Comparison of ENCODE assay signal across 19 cellular contexts in the genomic region with DNA sequence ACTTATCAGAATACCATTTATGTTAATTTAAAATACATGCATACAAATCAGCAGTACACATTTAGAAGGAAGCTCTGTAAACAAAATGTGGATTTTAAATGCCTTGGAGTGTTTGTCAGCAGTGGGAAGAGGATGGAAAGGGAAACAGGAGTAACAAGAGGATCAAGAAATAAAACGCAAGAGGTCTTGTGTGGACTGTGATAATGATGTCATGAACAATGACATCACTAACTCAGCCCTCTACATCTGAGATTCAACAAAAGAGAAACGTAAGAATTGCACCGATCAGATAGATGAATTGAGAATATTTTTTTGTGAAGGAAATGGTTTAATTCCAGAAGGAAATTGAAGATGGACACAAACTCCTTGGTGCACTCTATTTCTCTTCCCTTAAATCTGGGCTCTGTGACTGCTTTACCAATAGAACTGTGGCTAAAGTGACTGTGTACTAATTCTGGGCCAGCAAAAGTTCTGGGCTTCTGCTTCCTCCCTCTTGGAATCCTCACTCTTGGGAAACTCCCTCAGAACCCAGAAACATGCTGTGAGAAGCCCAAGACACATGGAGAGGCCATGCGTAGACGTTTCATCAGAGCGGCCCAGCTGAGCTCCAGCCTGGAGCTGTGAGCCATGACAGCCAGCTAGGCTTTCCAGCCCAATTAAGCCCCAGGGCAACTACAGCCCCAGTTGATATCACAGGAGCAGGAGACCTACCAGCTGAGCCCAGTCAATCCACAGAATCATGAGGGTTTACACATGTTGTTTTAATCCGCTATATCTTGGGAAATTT. TPM values are rescaled to one million over a fixed set of nuclear protein-coding genes. Genes with fewer than 3 reads are reported as not detected.
DNase-seq lines count a peak whose midpoint lies in the region; ATAC-seq and TF ChIP-seq lines count a peak whose summit lies in the region.
"Had no signal": no experiment of that assay in that cellular context is flagged by ENCODE, and none has a peak within 500 bp of the region (broad histone marks: within the 10 kb centered on the region; RNA-seq: fewer than 3 reads in every experiment).

No MANE protein-coding gene starts in this region.

- TF ChIP-seq CTCF in BE2C (IDR thresholded peaks at IDR 0.05; ENCODE audit: low read depth, low read length) (no peak), gastroesophageal sphincter (IDR thresholded peaks at IDR 0.05) (no peak)

- H3K4me1 ChIP-seq in BE2C (no peaks in the 10 kb centered on the region), adipocyte (ENCODE audit: control insufficient read depth, insufficient read depth, low read length) (peaks cover 8% of the 10 kb centered on the region), gastroesophageal sphincter (no peaks in the 10 kb centered on the region)

- H3K9ac ChIP-seq in adipocyte (ENCODE audit: low read length): no peak overlapping the region
- H3K9ac ChIP-seq: KMS-11 had no signal

- H3K27me3 ChIP-seq in BE2C (no peaks in the 10 kb centered on the region), adipocyte (replicated peaks; ENCODE audit: control insufficient read depth, insufficient read depth, low read length) (peaks cover 3% of the 10 kb centered on the region), gastroesophageal sphincter (no peaks in the 10 kb centered on the region)

- H3K4me3 ChIP-seq in BE2C (ENCODE audit: low read depth, low read length): no peak overlapping the region
- H3K4me3 ChIP-seq in adipocyte (ENCODE audit: low read length): no peak overlapping the region
- H3K4me3 ChIP-seq in gastroesophageal sphincter: no peak overlapping the region
- H3K4me3 ChIP-seq: SK-N-MC had no signal

- TF ChIP-seq POLR2A in gastroesophageal sphincter (IDR thresholded peaks at IDR 0.05): no peak

- 25 to 43% methylated on average over 4 to 7 of the region's 7 CpGs for WGBS in gastroesophageal sphincter (ENCODE audit: low coverage in 1 of 2), 2 donors

- peak; percentile 10 for DNase-seq in BE2C
- DNase-seq in adipocyte (ENCODE audit: low read depth): peak; percentile 9
- peak; percentile 20 for DNase-seq in mucosa of gallbladder (ENCODE audit: low spot score)
- no peak for DNase-seq in COLO829 (ENCODE audit: low spot score)
- DNase-seq in NCI-H2029 treated with DMSO at 0.1 percent for 48 hours (lab: John Stamatoyannopoulos, UW): no peak
- no peak for DNase-seq in activated T-cell treated with anti-CD3 and anti-CD28 coated beads for 4 hours
- DNase-seq: activated CD4-positive, CD25-positive, alpha-beta regulatory T cell treated with anti-CD3 and anti-CD28 coated beads, Interleukin-2, amount 50 U/mL, for 72 hours; cerebellar nuclear complex; GOT3; NCI-H1092 treated with DMSO at 0.1 percent for 48 hours; NCI-H748 treated with DMSO at 0.1 percent for 48 hours; OCI-M1; stimulated activated CD4-positive, alpha-beta T cell treated with anti-CD3 and anti-CD28 coated beads, Interleukin-4, amount 100 ng/mL, for 1 hour; substantia nigra; T-helper 9 cell had no signal

- ATAC-seq in gastroesophageal sphincter: peak; percentile 91
- no peak for ATAC-seq in GM18870 (IDR thresholded peaks at IDR 0.05; ENCODE audit: unreplicated experiment)

- H3K27ac ChIP-seq in gastroesophageal sphincter: no peak overlapping the region
- H3K27ac ChIP-seq: KMS-11, SK-N-MC had no signal

- H3K36me3 ChIP-seq in BE2C (no peaks in the 10 kb centered on the region), adipocyte (ENCODE audit: control insufficient read depth, insufficient read depth, low read length, severe bottlenecking) (no peaks in the 10 kb centered on the region), gastroesophageal sphincter (no peaks in the 10 kb centered on the region)

- no peak for TF ChIP-seq EP300 in gastroesophageal sphincter (IDR thresholded peaks at IDR 0.05)

- no peaks in the 10 kb centered on the region for H3K9me3 ChIP-seq in BE2C
- H3K9me3 ChIP-seq in adipocyte (ENCODE audit: control insufficient read depth, low read length): no peaks in the 10 kb centered on the region
- H3K9me3 ChIP-seq in gastroesophageal sphincter: no peaks in the 10 kb centered on the region

RNA-seq across cellular contexts. Expression of a gene that starts 43.9 kb away (rescaled TPM):
- polyA plus RNA-seq in BE2C (2012; ENCODE audit: insufficient read depth, insufficient read length, low read depth): 10.7 TPM
- total RNA-seq in gastroesophageal sphincter (10 to 100 TPM; 11.8 to 18.7 (median 15.1) TPM), mucosa of gallbladder (21.3 TPM)

Comparison
In these comparisons a context has a peak if more than half of its experiments do, and no peak if none do; other contexts are left out.
1. DNase-seq: peak in BE2C (single experiment), adipocyte (single experiment) and mucosa of gallbladder (single experiment); none in COLO829 (single experiment), NCI-H2029 treated with DMSO at 0.1 percent for 48 hours (single experiment) and activated T-cell treated with anti-CD3 and anti-CD28 coated beads for 4 hours (single experiment).